In the genomic region with DNA sequence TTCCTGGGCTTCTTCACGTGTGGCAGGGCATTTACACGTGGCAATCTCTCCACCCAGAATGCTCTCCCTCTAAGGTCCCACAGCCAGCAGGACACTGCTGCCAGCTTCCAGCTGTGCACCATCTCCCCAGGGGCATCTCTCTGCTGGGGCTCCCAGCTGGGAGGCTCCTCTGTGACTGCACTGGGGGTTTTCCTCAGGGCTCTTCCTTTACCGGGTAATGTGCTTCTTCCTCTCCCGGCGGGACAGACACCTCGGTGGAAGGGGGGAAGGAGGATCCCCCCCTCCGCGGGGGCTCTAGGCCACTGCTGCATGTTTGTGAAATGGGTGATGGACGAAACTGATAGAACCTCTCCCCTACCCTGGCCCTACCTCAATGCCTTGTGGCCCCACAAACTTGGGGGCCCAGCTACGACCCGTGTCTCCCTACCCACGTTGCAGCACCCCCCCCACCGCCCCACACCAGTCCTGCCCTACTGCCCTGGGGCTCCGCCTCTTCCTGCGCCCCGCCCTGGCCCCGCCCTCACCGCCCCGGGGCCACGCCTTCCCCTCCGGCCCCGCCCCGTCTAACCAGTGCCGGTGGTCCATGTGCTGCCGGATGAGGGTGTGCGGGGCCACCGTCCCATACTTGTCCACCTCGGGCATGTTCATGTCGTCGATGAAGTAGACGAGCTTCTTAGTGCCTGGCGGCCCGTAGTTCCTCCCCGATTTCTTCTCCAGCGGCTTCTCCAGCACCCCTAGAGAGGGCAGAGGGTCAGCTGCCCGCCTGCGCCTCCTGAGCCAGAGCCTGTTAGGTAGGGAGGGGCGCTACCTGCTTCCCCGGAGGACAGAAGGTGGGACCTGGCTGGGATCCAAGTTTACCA, we compare ENCODE assay signal across 1 cellular context.
TF ChIP-seq lines count a peak whose summit lies in the region.

No MANE protein-coding gene starts in this region.

TF ChIP-seq in HepG2, 621 proteins besides CTCF, POLR2A, EP300 and RAD21 (continued from another document):
- no peak for TF ChIP-seq SP5 (CRISPR knock-in tag; IDR thresholded peaks at IDR 0.05; ENCODE audit: borderline replicate concordance, low read depth)
- TF ChIP-seq ZKSCAN1 (IDR thresholded peaks at IDR 0.05; ENCODE audit: low read length): no peak
- no peak for TF ChIP-seq RBM39 (IDR thresholded peaks at IDR 0.05; ENCODE audit: low read depth, low read length, poor library complexity, severe bottlenecking)
- TF ChIP-seq SRY (CRISPR knock-in tag; IDR thresholded peaks at IDR 0.05): no peak
